In genomic region chr2:234178309-234179030, GRCh38 we compare ENCODE assay signal across 12 cellular contexts.
DNase-seq lines count a peak whose midpoint lies in the region; ATAC-seq and TF ChIP-seq lines count a peak whose summit lies in the region.
"Had no signal": no experiment of that assay in that cellular context is flagged by ENCODE, and none has a peak within 500 bp of the region (broad histone marks: within the 10 kb centered on the region; RNA-seq: fewer than 3 reads in every experiment).

No MANE protein-coding gene starts in this region.

- H3K4me1 ChIP-seq in hepatocyte (ENCODE audit: insufficient read depth), result no peaks in the 10 kb centered on the region
- no peaks in the 10 kb centered on the region for H3K4me1 ChIP-seq in prostate gland (replicated peaks)
- H3K4me1 ChIP-seq: heart right ventricle, sigmoid colon had no signal

- TF ChIP-seq CTCF in hepatocyte (IDR thresholded peaks at IDR 0.05; ENCODE audit: poor library complexity), result no peak
- no peak for TF ChIP-seq CTCF in prostate gland (IDR thresholded peaks at IDR 0.05)

- no peaks in the 10 kb centered on the region for H3K9me2 ChIP-seq in hepatocyte (replicated peaks; ENCODE audit: insufficient read depth)

- intact Hi-C loops in prostate gland (cut with DNase I), result no loop called here

- H4K20me1 ChIP-seq in hepatocyte (ENCODE audit: insufficient read depth, poor library complexity, severe bottlenecking), result no peaks in the 10 kb centered on the region

- H3K4me3 ChIP-seq in hepatocyte (no peak overlapping the region), prostate gland (no peak overlapping the region)
- H3K4me3 ChIP-seq: heart right ventricle, sigmoid colon had no signal

- no peaks in the 10 kb centered on the region for H3K9me3 ChIP-seq in hepatocyte (ENCODE audit: low read depth)
- H3K9me3 ChIP-seq in prostate gland, result no peaks in the 10 kb centered on the region
- H3K9me3 ChIP-seq: heart right ventricle, sigmoid colon had no signal

- no peak for TF ChIP-seq POLR2A in prostate gland (IDR thresholded peaks at IDR 0.05)

- H3K36me3 ChIP-seq in hepatocyte (replicated peaks; ENCODE audit: insufficient read depth, low read depth) (no peaks in the 10 kb centered on the region), prostate gland (no peaks in the 10 kb centered on the region)
- H3K36me3 ChIP-seq: heart right ventricle, sigmoid colon had no signal

- H3K27ac ChIP-seq in hepatocyte (no peak overlapping the region), prostate gland (no peak overlapping the region)
- H3K27ac ChIP-seq: heart right ventricle, sigmoid colon had no signal

- peak overlapping the region; percentile 47 for H3K4me2 ChIP-seq in hepatocyte

- H3K27me3 ChIP-seq in hepatocyte (no peaks in the 10 kb centered on the region), prostate gland (replicated peaks; ENCODE audit: insufficient read depth) (no peaks in the 10 kb centered on the region)

- no peak overlapping the region for H2AFZ ChIP-seq in hepatocyte

- no peaks in the 10 kb centered on the region for H3K79me2 ChIP-seq in hepatocyte

- in situ Hi-C loops in SK-MEL-5 (cut with HindIII; ENCODE audit: low pct_unique_long_range_greater_than_20kb, low sequenced_read_pairs), result no loop called here

- ATAC-seq in HG02678 (IDR thresholded peaks at IDR 0.05; ENCODE audit: unreplicated experiment) (no peak), HG02759 (IDR thresholded peaks at IDR 0.05; ENCODE audit: unreplicated experiment) (no peak)

- WGBS in hepatocyte (ENCODE audit: low lambda C conversion rate, missing lambda C conversion rate), result 58% methylated on average over 10 of the region's 10 CpGs
- WGBS in prostate gland, result 50% methylated on average over 10 of the region's 10 CpGs

- DNase-seq in AG08395 (ENCODE audit: low spot score), result peak; percentile 9
- DNase-seq in ELR (ENCODE audit: low read depth), result peak; percentile 15
- DNase-seq in SK-MEL-5 (ENCODE audit: low read depth, low spot score), result peak; percentile 16
- peak; percentile 59 for DNase-seq in hepatocyte (ENCODE audit: low spot score)
- DNase-seq in prostate gland (ENCODE audit: low spot score), result no peak
- DNase-seq in stimulated activated CD4-positive, alpha-beta T cell treated with anti-CD3 and anti-CD28 coated beads, Interleukin-12 subunit alpha, Interleukin-12 subunit beta, amount 100 ng/mL, for 4 hours, result no peak
- DNase-seq: activated gamma-delta T cell treated with Interleukin-2 at 50 U/mL for 16 hours, heart right ventricle, SHP77 treated with DMSO at 0.1 percent for 48 hours, sigmoid colon had no signal

Comparison
In these comparisons a context has a peak if more than half of its experiments do, and no peak if none do; other contexts are left out.
1. DNase-seq: peak in AG08395 (single experiment), ELR (single experiment), SK-MEL-5 (single experiment) and hepatocyte (single experiment); none in prostate gland (single experiment) and stimulated activated CD4-positive, alpha-beta T cell treated with anti-CD3 and anti-CD28 coated beads, Interleukin-12 subunit alpha, Interleukin-12 subunit beta, amount 100 ng/mL, for 4 hours (single experiment).